ENCODE assay signal across 11 cellular contexts in the genomic region with DNA sequence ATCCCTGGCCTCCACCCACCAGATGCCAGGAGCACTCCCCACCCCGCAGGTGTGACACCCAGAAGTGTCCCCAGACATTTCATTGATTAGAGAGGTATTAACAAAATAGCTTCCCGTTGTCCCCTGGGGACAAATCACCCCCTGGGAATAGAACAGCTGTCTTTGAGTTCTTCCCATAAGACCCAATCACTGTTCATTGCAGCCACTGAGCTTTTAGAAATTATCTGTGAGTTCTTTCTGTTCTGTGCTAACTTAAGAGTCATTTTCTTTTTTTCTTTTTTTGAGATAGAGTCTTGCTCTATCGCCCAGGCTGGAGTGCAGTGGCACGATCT. TPM values are rescaled to one million over a fixed set of nuclear protein-coding genes. Genes with fewer than 3 reads are reported as not detected.
A peak's percentile ranks its signal among the peaks of the same experiment; 100 is the strongest.
DNase-seq lines count a peak whose midpoint lies in the region; TF ChIP-seq lines count a peak whose summit lies in the region.
"Had no signal": no experiment of that assay in that cellular context is flagged by ENCODE, and none has a peak within 500 bp of the region (broad histone marks: within the 10 kb centered on the region; RNA-seq: fewer than 3 reads in every experiment).

No MANE protein-coding gene starts in this region.

- H3K4me1 ChIP-seq in mucosa of rectum (ENCODE audit: control insufficient read depth in 2 of 2, insufficient read depth in 2 of 2, low read length in 2 of 2) (peaks cover 14 to 24% of the 10 kb centered on the region in 2 donors), testis (peaks cover 38% of the 10 kb centered on the region)

- H3K27me3 ChIP-seq in mucosa of rectum (ENCODE audit: control insufficient read depth in 2 of 2, insufficient read depth in 2 of 2, low read length in 2 of 2) (no peaks in the 10 kb centered on the region), testis (no peaks in the 10 kb centered on the region)

- peak overlapping the region; percentile 45 for H3K27ac Mint-ChIP-seq in T-helper 1 cell treated with Interleukin-12 subunit alpha and Interleukin-12 subunit beta and Interleukin-4 antibody, amounts not matched to agents 30 μg/mL and 1 μg/mL, for 36 hours
- peak overlapping the region; percentile 43 to 92 (median 79) for H3K27ac Mint-ChIP-seq in brain

- H3K4me3 ChIP-seq in mucosa of rectum (ENCODE audit: low read length in 2 of 2): no peak overlapping the region
- H3K4me3 ChIP-seq in testis: no peak overlapping the region

- no peak overlapping the region for H3K9ac ChIP-seq in mucosa of rectum (ENCODE audit: low read depth in 1 of 2, low read length in 2 of 2)

- H3K4me1 Mint-ChIP-seq in T-helper 1 cell treated with Interleukin-12 subunit alpha and Interleukin-12 subunit beta and Interleukin-4 antibody, amounts not matched to agents 30 μg/mL and 1 μg/mL, for 36 hours (ENCODE audit: low read depth): peaks cover 32% of the 10 kb centered on the region
- H3K4me1 Mint-ChIP-seq in brain: peaks cover 12% of the 10 kb centered on the region

- H3K36me3 Mint-ChIP-seq in T-helper 1 cell treated with Interleukin-12 subunit alpha and Interleukin-12 subunit beta and Interleukin-4 antibody, amounts not matched to agents 30 μg/mL and 1 μg/mL, for 36 hours (ENCODE audit: low read depth): peaks cover 27% of the 10 kb centered on the region
- H3K36me3 Mint-ChIP-seq in brain: peaks cover 39% of the 10 kb centered on the region

- no peaks in the 10 kb centered on the region for H3K9me3 ChIP-seq in mucosa of rectum (ENCODE audit: control insufficient read depth in 2 of 2, low read length in 2 of 2)
- H3K9me3 ChIP-seq in testis: no peaks in the 10 kb centered on the region

- TF ChIP-seq CTCF in brain (conservative IDR thresholded peaks at IDR 0.05) (no peak), testis (IDR thresholded peaks at IDR 0.05) (no peak)

- TF ChIP-seq POLR2A in testis (IDR thresholded peaks at IDR 0.05): no peak

- DNase-seq in T-helper 1 cell: no peak
- no peak for DNase-seq in testis
- no peak for DNase-seq in glomerular visceral epithelial cell (ENCODE audit: extremely low spot score)
- no peak for DNase-seq in AG08395 (ENCODE audit: low spot score)
- DNase-seq in stimulated activated CD4-positive, alpha-beta T cell treated with anti-CD3 and anti-CD28 coated beads, Interleukin-4, amount 100 ng/mL, for 1 hour: no peak
- DNase-seq: activated CD4-positive, alpha-beta T cell treated with anti-CD3 and anti-CD28 coated beads for 4 hours; GDM1; NCI-H187 had no signal

- H3K27me3 Mint-ChIP-seq in T-helper 1 cell treated with Interleukin-12 subunit alpha and Interleukin-12 subunit beta and Interleukin-4 antibody, amounts not matched to agents 30 μg/mL and 1 μg/mL, for 36 hours (ENCODE audit: low read depth): no peaks in the 10 kb centered on the region
- H3K27me3 Mint-ChIP-seq in brain: no peaks in the 10 kb centered on the region

- intact Hi-C loops in testis (cut with DNase I; ENCODE audit: low total_unique reads): no loop called here

- H3K4me3 Mint-ChIP-seq in T-helper 1 cell treated with Interleukin-12 subunit alpha and Interleukin-12 subunit beta and Interleukin-4 antibody, amounts not matched to agents 30 μg/mL and 1 μg/mL, for 36 hours: no peak overlapping the region
- H3K4me3 Mint-ChIP-seq in brain: no peak overlapping the region

- H3K36me3 ChIP-seq in mucosa of rectum (ENCODE audit: control insufficient read depth in 2 of 2, insufficient read depth in 2 of 2, low read length in 2 of 2) (peaks cover 9 to 18% of the 10 kb centered on the region in 2 donors), testis (ENCODE audit: low read depth, missing control alignments) (no peaks in the 10 kb centered on the region)

- H3K27ac ChIP-seq in mucosa of rectum (ENCODE audit: low read depth in 2 of 2, low read length in 2 of 2) (peak overlapping the region; percentile 51 to 71), testis (peak overlapping the region; percentile 46 to 73)

- 40 to 54% methylated on average over 4 of the region's 4 CpGs for WGBS in testis, 2 donors

- no peaks in the 10 kb centered on the region for H3K9me3 Mint-ChIP-seq in T-helper 1 cell treated with Interleukin-12 subunit alpha and Interleukin-12 subunit beta and Interleukin-4 antibody, amounts not matched to agents 30 μg/mL and 1 μg/mL, for 36 hours
- peaks cover 0 to 1% (median 0%) of the 10 kb centered on the region in 5 experiments for H3K9me3 Mint-ChIP-seq in brain

RNA-seq across cellular contexts. Expression of gene MYO9B, which starts 32.8 kb away (rescaled TPM):
- 41.2 TPM for polyA plus RNA-seq in brain (ENCODE audit: insufficient read depth, low read depth, low replicate concordance)
- 100 to 1,000 TPM; 407 TPM for total RNA-seq in testis
- 121 TPM for polyA plus RNA-seq in testis (ENCODE audit: insufficient read depth, low read depth, low replicate concordance)

RNA-seq across cellular contexts. Expression of gene HAUS8, which starts 33.2 kb away (rescaled TPM):
- polyA plus RNA-seq in brain (ENCODE audit: insufficient read depth, low read depth, low replicate concordance): 12.7 TPM
- total RNA-seq in testis: 10 to 100 TPM; 20.0 to 23.5 TPM
- polyA plus RNA-seq in testis (ENCODE audit: insufficient read depth, low read depth, low replicate concordance): 29.7 TPM
